12 cellular contexts compared by ENCODE assay signal in genomic region chr7:11155883-11156282, GRCh38.
"Had no signal": no experiment of that assay in that cellular context is flagged by ENCODE, and none has a peak within 500 bp of the region (broad histone marks: within the 10 kb centered on the region; RNA-seq: fewer than 3 reads in every experiment).

No MANE protein-coding gene starts in this region.

- H3K4me3 ChIP-seq: adrenal gland, gastroesophageal sphincter had no signal

- ATAC-seq: activated CD4-positive, alpha-beta T cell treated with anti-CD3 and anti-CD28 coated beads for 36 hours; activated CD8-positive, alpha-beta T cell treated with anti-CD3 and anti-CD28 coated beads, Interleukin-2, amount 10 ng/mL, durations not matched to agents 7 days and 5 days; gastroesophageal sphincter; stimulated activated naive CD8-positive, alpha-beta T cell treated with anti-CD3 and anti-CD28 coated beads, Interleukin-15, amount 100 ng/mL, for 72 hours had no signal

- H3K27me3 ChIP-seq: adrenal gland, gastroesophageal sphincter had no signal

- DNase-seq: activated CD4-positive, alpha-beta T cell treated with anti-CD3 and anti-CD28 coated beads for 36 hours; activated CD8-positive, alpha-beta T cell treated with anti-CD3 and anti-CD28 coated beads, Interleukin-2, amount 10 ng/mL, durations not matched to agents 7 days and 5 days; activated naive CD4-positive, alpha-beta T cell treated with anti-CD3 and anti-CD28 coated beads, Interleukin-2, amount 10 ng/mL, durations not matched to agents 7 days and 5 days; adrenal gland; cerebellar nuclear complex; dermis blood vessel endothelial cell; erythroblast; stimulated activated CD4-positive, alpha-beta T cell treated with anti-CD3 and anti-CD28 coated beads, Interleukin-4, amount 100 ng/mL, for 4 hours; stimulated activated naive CD8-positive, alpha-beta T cell treated with anti-CD3 and anti-CD28 coated beads, Interleukin-15, amount 100 ng/mL, for 72 hours; T-helper 9 cell; WERI-Rb-1 had no signal

- H3K4me1 ChIP-seq: adrenal gland, gastroesophageal sphincter had no signal

- H3K9me3 ChIP-seq: adrenal gland, gastroesophageal sphincter had no signal

- H3K27ac ChIP-seq: adrenal gland, gastroesophageal sphincter, WERI-Rb-1 had no signal

- H3K36me3 ChIP-seq: adrenal gland, gastroesophageal sphincter, WERI-Rb-1 had no signal
